23 cellular contexts compared by ENCODE assay signal in the genomic region with DNA sequence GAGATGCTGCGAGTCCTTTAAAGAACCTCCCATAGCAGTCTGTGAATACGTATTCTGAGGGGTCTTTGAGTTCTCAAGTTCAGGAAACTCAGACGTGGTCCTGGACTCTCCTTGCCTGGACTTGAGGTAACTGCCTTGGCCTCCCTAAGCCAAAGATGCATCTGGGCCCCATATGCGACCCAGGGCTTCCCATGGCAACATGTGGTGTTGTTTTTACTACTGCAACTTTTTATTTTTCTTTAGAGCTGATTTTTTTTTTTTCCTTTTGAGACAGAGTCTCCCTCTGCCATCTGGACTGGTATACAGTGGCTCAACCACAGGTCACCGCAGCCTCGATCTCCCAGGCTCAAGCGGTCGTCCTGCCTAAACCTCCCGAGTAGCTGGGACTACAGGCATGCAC.
"Had no signal": no experiment of that assay in that cellular context is flagged by ENCODE, and none has a peak within 500 bp of the region (broad histone marks: within the 10 kb centered on the region; RNA-seq: fewer than 3 reads in every experiment).

No MANE protein-coding gene starts in this region.

- H3K9me3 ChIP-seq: colonic mucosa, esophagus squamous epithelium, gastrocnemius medialis, gastroesophageal sphincter, heart left ventricle had no signal

- H3K27ac ChIP-seq: colonic mucosa, coronary artery, dorsolateral prefrontal cortex, epithelial cell of prostate, esophagus muscularis mucosa, esophagus squamous epithelium, foreskin keratinocyte, gastrocnemius medialis, gastroesophageal sphincter, heart left ventricle, heart right ventricle, hepatocyte had no signal

- H3K36me3 ChIP-seq: colonic mucosa, esophagus muscularis mucosa, esophagus squamous epithelium, gastrocnemius medialis, gastroesophageal sphincter, heart left ventricle, heart right ventricle had no signal

- H3K4me3 Mint-ChIP-seq: dendritic cell treated with granulocyte-macrophage colony-stimulating factor and Interleukin-4, amounts not matched to agents 40 ng/mL and 50 ng/mL, for 4 days; effector memory CD8-positive, alpha-beta T cell; endodermal cell had no signal

- H3K4me3 ChIP-seq: colonic mucosa, coronary artery, dorsolateral prefrontal cortex, esophagus muscularis mucosa, esophagus squamous epithelium, gastrocnemius medialis, gastroesophageal sphincter, heart left ventricle, heart right ventricle, hepatocyte had no signal

- H3K4me2 ChIP-seq: hepatocyte had no signal

- H2AFZ ChIP-seq: hepatocyte had no signal

- H3K9me3 Mint-ChIP-seq: dendritic cell treated with granulocyte-macrophage colony-stimulating factor and Interleukin-4, amounts not matched to agents 40 ng/mL and 50 ng/mL, for 4 days; effector memory CD8-positive, alpha-beta T cell; endodermal cell had no signal

- H3K79me2 ChIP-seq: hepatocyte had no signal

- H3K27me3 ChIP-seq: colonic mucosa, dorsolateral prefrontal cortex, foreskin keratinocyte, gastrocnemius medialis had no signal

- DNase-seq: colonic mucosa; cortex of kidney; dermis blood vessel endothelial cell; dorsolateral prefrontal cortex; effector CD4-positive, alpha-beta T cell; effector CD8-positive, alpha-beta T cell; effector memory CD4-positive, alpha-beta T cell; effector memory CD8-positive, alpha-beta T cell; endodermal cell; erythroblast; esophagus squamous epithelium; foreskin keratinocyte; foreskin melanocyte; gastrocnemius medialis; glutamatergic neuron; heart left ventricle; heart right ventricle had no signal

- H3K27ac Mint-ChIP-seq: dendritic cell treated with granulocyte-macrophage colony-stimulating factor and Interleukin-4, amounts not matched to agents 40 ng/mL and 50 ng/mL, for 4 days; effector memory CD8-positive, alpha-beta T cell; endodermal cell had no signal

- H3K27me3 Mint-ChIP-seq: dendritic cell treated with granulocyte-macrophage colony-stimulating factor and Interleukin-4, amounts not matched to agents 40 ng/mL and 50 ng/mL, for 4 days had no signal

- H3K4me1 ChIP-seq: colonic mucosa, esophagus muscularis mucosa, esophagus squamous epithelium, foreskin keratinocyte, gastrocnemius medialis, gastroesophageal sphincter, heart left ventricle, heart right ventricle had no signal
